1 cellular context compared by ENCODE assay signal in genomic region chr1:156492013-156492590, GRCh38.
TF ChIP-seq lines count a peak whose summit lies in the region.

No MANE protein-coding gene starts in this region.

TF ChIP-seq in K562, 482 proteins besides CTCF, POLR2A, EP300 and RAD21 (continued from another document):
- TF ChIP-seq USF1 (CRISPR knock-in tag; IDR thresholded peaks at IDR 0.05) (peak; percentile 8; the same call in 1 of the 2 replicates), NR0B1 (IDR thresholded peaks at IDR 0.05; ENCODE audit: partially characterized antibody) (no peak), ESRRB (CRISPR knock-in tag; IDR thresholded peaks at IDR 0.05; ENCODE audit: borderline replicate concordance) (peak; percentile 50; the same call in 1 of the 2 replicates), GMEB1 (CRISPR knock-in tag; IDR thresholded peaks at IDR 0.05) (no peak), GTF2A2 (tag; IDR thresholded peaks at IDR 0.05) (no peak), ZNF408 (CRISPR knock-in tag; IDR thresholded peaks at IDR 0.05; ENCODE audit: low read depth) (no peak), ZNF398 (CRISPR knock-in tag; IDR thresholded peaks at IDR 0.05) (no peak), PHB (CRISPR knock-in tag; IDR thresholded peaks at IDR 0.05) (no peak), HNRNPH1 (optimal IDR thresholded peaks at IDR 0.05; ENCODE audit: low read depth, low read length) (no peak), TBP (optimal IDR thresholded peaks at IDR 0.05; ENCODE audit: low read depth, low read length) (peak; percentile 88), HDAC8 (tag; IDR thresholded peaks at IDR 0.05) (no peak), ZBED1 (IDR thresholded peaks at IDR 0.05) (peak; percentile 39; the same call in 1 of the 2 replicates), GTF2E2 (tag; IDR thresholded peaks at IDR 0.05) (peak; percentile 59; the same call in 1 of the 2 replicates), CREBBP (IDR thresholded peaks at IDR 0.05; ENCODE audit: low read depth, low read length) (no peak), JUN (IDR thresholded peaks at IDR 0.05; ENCODE audit: borderline replicate concordance, low read depth, low read length) (no peak), JUN (CRISPR knock-in tag; IDR thresholded peaks at IDR 0.05; ENCODE audit: borderline replicate concordance) (no peak), SNRNP70 (optimal IDR thresholded peaks at IDR 0.05; ENCODE audit: low read depth, low read length) (peak; percentile 95), TSHZ1 (CRISPR knock-in tag; IDR thresholded peaks at IDR 0.05) (no peak), ZNF384 (IDR thresholded peaks at IDR 0.05; ENCODE audit: low read depth, low read length) (no peak), ZNF592 (IDR thresholded peaks at IDR 0.05) (peak; percentile 55), ZNF133 (CRISPR knock-in tag; IDR thresholded peaks at IDR 0.05) (no peak), RFX7 (CRISPR knock-in tag; IDR thresholded peaks at IDR 0.05) (peak; percentile 75; the same call in 1 of the 2 replicates), MAZ (CRISPR knock-in tag; conservative IDR thresholded peaks at IDR 0.05 in 1 of 2, IDR thresholded peaks at IDR 0.05 in 1 of 2) (0 out of 4 replicates have a peak, but pooled peaks of 1 of the 2 experiments have one; percentile 38), ZBTB26 (CRISPR knock-in tag; IDR thresholded peaks at IDR 0.05) (no peak), XRCC4 (IDR thresholded peaks at IDR 0.05; ENCODE audit: extremely low read depth, insufficient read depth, insufficient read length) (no peak), ETV1 (tag; conservative IDR thresholded peaks at IDR 0.05; ENCODE audit: low read depth) (no peak), NCOA6 (IDR thresholded peaks at IDR 0.05) (no peak), GTF2F1 (IDR thresholded peaks at IDR 0.05; ENCODE audit: low read depth, low read length) (0 out of 2 replicates have a peak, but pooled peaks have one; percentile 43), KLF10 (CRISPR knock-in tag; IDR thresholded peaks at IDR 0.05) (0 out of 2 replicates have a peak, but pooled peaks have one; percentile 72), YBX1 (IDR thresholded peaks at IDR 0.05) (no peak), SIN3A (IDR thresholded peaks at IDR 0.05; ENCODE audit: borderline replicate concordance in 2 of 2, control insufficient read depth in 1 of 2, low read depth in 2 of 2, low read length in 2 of 2) (0 out of 4 replicates have a peak, but pooled peaks of 1 of the 2 experiments have one; percentile 62), CEBPB (tag; IDR thresholded peaks at IDR 0.05) (no peak), YY1 (IDR thresholded peaks at IDR 0.05; ENCODE audit: borderline replicate concordance in 1 of 3, control insufficient read depth in 1 of 3, extremely low read depth in 1 of 3, insufficient read depth in 3 of 3, insufficient read length in 1 of 3, insufficient replicate concordance in 2 of 3, low read depth in 1 of 3, low read length in 2 of 3) (peak in 1 of 3 experiments; percentile 31), KDM5B (IDR thresholded peaks at IDR 0.05; ENCODE audit: insufficient replicate concordance, low read depth, low read length) (peak; percentile 51), PML (IDR thresholded peaks at IDR 0.05; ENCODE audit: low read length) (peak; percentile 47; the same call in 1 of the 2 replicates), ZNF668 (CRISPR knock-in tag; IDR thresholded peaks at IDR 0.05) (no peak), HBP1 (CRISPR knock-in tag; IDR thresholded peaks at IDR 0.05) (0 out of 2 replicates have a peak, but pooled peaks have one; percentile 8), ZKSCAN3 (CRISPR knock-in tag; IDR thresholded peaks at IDR 0.05) (no peak), ZFPM2 (CRISPR knock-in tag; IDR thresholded peaks at IDR 0.05) (no peak), ERF (CRISPR knock-in tag; IDR thresholded peaks at IDR 0.05) (0 out of 2 replicates have a peak, but pooled peaks have one; percentile 21), MITF (IDR thresholded peaks at IDR 0.05) (no peak), SRF (CRISPR knock-in tag; IDR thresholded peaks at IDR 0.05) (no peak), KDM4B (IDR thresholded peaks at IDR 0.05; ENCODE audit: borderline replicate concordance in 2 of 2, low read depth in 1 of 2) (no peak; a peak in 1 of 4 replicates), PHTF2 (CRISPR knock-in tag; IDR thresholded peaks at IDR 0.05) (no peak)
